ENCODE assay signal across 17 cellular contexts in genomic region chr3:44939581-44940036, GRCh38. TPM values are rescaled to one million over a fixed set of nuclear protein-coding genes. Genes with fewer than 3 reads are reported as not detected.
DNase-seq lines count a peak whose midpoint lies in the region; ATAC-seq and TF ChIP-seq lines count a peak whose summit lies in the region.
"Had no signal": no experiment of that assay in that cellular context is flagged by ENCODE, and none has a peak within 500 bp of the region (broad histone marks: within the 10 kb centered on the region; RNA-seq: fewer than 3 reads in every experiment).

No MANE protein-coding gene starts in this region.

- no peak overlapping the region for H3K9ac ChIP-seq in Karpas-422 (ENCODE audit: low read length)

- H3K9me3 ChIP-seq in right atrium auricular region (no peaks in the 10 kb centered on the region), Karpas-422 (ENCODE audit: low read length) (no peaks in the 10 kb centered on the region), tibial nerve (no peaks in the 10 kb centered on the region)
- H3K9me3 ChIP-seq: right lobe of liver, SJSA1, thoracic aorta had no signal

- H3K4me1 ChIP-seq in right atrium auricular region: peaks cover 0 to 15% of the 10 kb centered on the region in 2 donors
- H3K4me1 ChIP-seq in Karpas-422 (ENCODE audit: low read length): no peaks in the 10 kb centered on the region
- peaks cover 5% of the 10 kb centered on the region for H3K4me1 ChIP-seq in foreskin keratinocyte
- no peaks in the 10 kb centered on the region for H3K4me1 ChIP-seq in tibial nerve
- H3K4me1 ChIP-seq: right lobe of liver had no signal

- no peak for TF ChIP-seq EP300 in tibial nerve (IDR thresholded peaks at IDR 0.05)

- intact Hi-C loops in Right ventricle myocardium inferior (cut with DNase I): no loop called here

- TF ChIP-seq POLR2A in tibial nerve (IDR thresholded peaks at IDR 0.05): no peak

- TF ChIP-seq CTCF in right atrium auricular region (IDR thresholded peaks at IDR 0.05): no peak
- no peak for TF ChIP-seq CTCF in choroid plexus epithelial cell (conservative IDR thresholded peaks at IDR 0.05; ENCODE audit: low read depth, low read length)
- TF ChIP-seq CTCF in foreskin keratinocyte (conservative IDR thresholded peaks at IDR 0.05): no peak
- no peak for TF ChIP-seq CTCF in tibial nerve (IDR thresholded peaks at IDR 0.05)

- no peak overlapping the region for H2AFZ ChIP-seq in Karpas-422 (ENCODE audit: low read length)

- no peaks in the 10 kb centered on the region for H4K20me1 ChIP-seq in Karpas-422 (ENCODE audit: insufficient read depth, low read depth, low read length)

- no peaks in the 10 kb centered on the region for H3K27me3 ChIP-seq in right atrium auricular region
- no peaks in the 10 kb centered on the region for H3K27me3 ChIP-seq in Karpas-422 (ENCODE audit: low read length)
- no peaks in the 10 kb centered on the region for H3K27me3 ChIP-seq in foreskin keratinocyte
- no peaks in the 10 kb centered on the region for H3K27me3 ChIP-seq in tibial nerve
- H3K27me3 ChIP-seq: right lobe of liver, SJSA1 had no signal

- H3K4me2 ChIP-seq in Karpas-422 (ENCODE audit: low read depth, low read length, poor library complexity, severe bottlenecking): no peak overlapping the region

- DNase-seq in Right ventricle myocardium inferior (ENCODE audit: missing footprints) (no peak), right atrium auricular region (ENCODE audit: low spot score) (no peak), choroid plexus epithelial cell (ENCODE audit: low read depth) (peak; percentile 69), iris pigment epithelial cell (ENCODE audit: low read depth) (peak; percentile 54), Karpas-422 (no peak), foreskin keratinocyte (no peak), tibial nerve (ENCODE audit: low spot score in 2 of 2) (no peak)
- DNase-seq: activated CD4-positive, alpha-beta T cell treated with anti-CD3 and anti-CD28 coated beads, Interleukin-2, amount 10 ng/mL, durations not matched to agents 7 days and 5 days; activated T-cell treated with anti-CD3 and anti-CD28 coated beads, Interleukin-2, amount 50 U/mL, for 1 hour; NCI-H2171 treated with DMSO at 0.1 percent for 48 hours; right lobe of liver; stimulated activated CD4-positive, alpha-beta T cell treated with anti-CD3 and anti-CD28 coated beads, Interleukin-2, amount 100 ng/mL, for 24 hours; T1000 had no signal

- 81 to 83% methylated on average over 5 to 6 of the region's 6 CpGs for WGBS in tibial nerve, 2 donors

- peaks cover 73% of the 10 kb centered on the region for H3K79me2 ChIP-seq in Karpas-422 (ENCODE audit: low read length)

- no peak overlapping the region for H3K27ac ChIP-seq in right atrium auricular region
- H3K27ac ChIP-seq in Karpas-422 (ENCODE audit: low read length): no peak overlapping the region
- H3K27ac ChIP-seq in foreskin keratinocyte: no peak overlapping the region
- no peak overlapping the region for H3K27ac ChIP-seq in tibial nerve
- H3K27ac ChIP-seq: coronary artery, right lobe of liver, SJSA1, thoracic aorta had no signal

- no peak overlapping the region for H3K4me3 ChIP-seq in right atrium auricular region
- no peak overlapping the region for H3K4me3 ChIP-seq in choroid plexus epithelial cell (ENCODE audit: low read depth, low read length)
- no peak overlapping the region for H3K4me3 ChIP-seq in Karpas-422 (ENCODE audit: low read length)
- H3K4me3 ChIP-seq in tibial nerve: no peak overlapping the region
- H3K4me3 ChIP-seq: coronary artery, right lobe of liver, SJSA1, thoracic aorta had no signal

- ATAC-seq in Right ventricle myocardium inferior (peak; percentile 31), foreskin keratinocyte (no peak), GM21515 (IDR thresholded peaks at IDR 0.05; ENCODE audit: unreplicated experiment) (no peak)
- ATAC-seq: right lobe of liver had no signal

- no peaks in the 10 kb centered on the region for H3K9me2 ChIP-seq in Karpas-422 (replicated peaks; ENCODE audit: insufficient read depth, low read length)

- peaks cover 53% of the 10 kb centered on the region for H3K36me3 ChIP-seq in right atrium auricular region
- peaks cover 30% of the 10 kb centered on the region; the same call in 1 of the 2 replicates for H3K36me3 ChIP-seq in Karpas-422 (ENCODE audit: insufficient read depth, low read length)
- peaks cover 0 to 82% (median 0%) of the 10 kb centered on the region in 3 donors for H3K36me3 ChIP-seq in tibial nerve

RNA-seq across cellular contexts. Expression of gene ZDHHC3, which starts 36.4 kb away (rescaled TPM):
- total RNA-seq in Right ventricle myocardium inferior: 35.8 TPM
- total RNA-seq in right atrium auricular region: 10 to 100 TPM; 40.6 to 60.5 TPM
- total RNA-seq in Karpas-422 (2014; rRNA removed; shearing (Covaris generic); ENCODE audit: low replicate concordance): 70.9 and 93.4 TPM in 2 replicates
- total RNA-seq in foreskin keratinocyte: 80.5 and 84.2 TPM in 2 replicates
- 63.5 and 73.5 TPM in 2 replicates for polyA plus RNA-seq in foreskin keratinocyte
- 100 to 1,000 TPM in 3 of 4 donors, 10 to 100 TPM in 1; 98.4 to 139 (median 117) TPM for total RNA-seq in tibial nerve

RNA-seq across cellular contexts. Expression of gene EXOSC7, which starts 36.4 kb away (rescaled TPM):
- total RNA-seq in Right ventricle myocardium inferior (23.1 TPM), right atrium auricular region (10 to 100 TPM; 38.9 to 52.5 TPM), foreskin keratinocyte (63.3 and 66.8 TPM in 2 replicates), tibial nerve (10 to 100 TPM; 48.3 to 67.7 (median 64.2) TPM)
- total RNA-seq in Karpas-422 (2014; rRNA removed; shearing (Covaris generic); ENCODE audit: low replicate concordance): 67.1 and 78.6 TPM in 2 replicates
- 71.8 and 78.1 TPM in 2 replicates for polyA plus RNA-seq in foreskin keratinocyte

Comparison
In these comparisons a context has a peak if more than half of its experiments do, and no peak if none do; other contexts are left out.
1. DNase-seq: peak in choroid plexus epithelial cell (single experiment) and iris pigment epithelial cell (single experiment); none in Right ventricle myocardium inferior (single experiment), right atrium auricular region (single experiment), Karpas-422 (single experiment), foreskin keratinocyte (0 of 2) and tibial nerve (0 of 2).